In genomic region chrX:40698851-40699250, GRCh38 we compare ENCODE assay signal across 9 cellular contexts.
"Had no signal": no experiment of that assay in that cellular context is flagged by ENCODE, and none has a peak within 500 bp of the region (broad histone marks: within the 10 kb centered on the region; RNA-seq: fewer than 3 reads in every experiment).

No MANE protein-coding gene starts in this region.

- FAIRE-seq: H1, H54 had no signal

- H3K9ac ChIP-seq: KMS-11 had no signal

- H3K27ac ChIP-seq: KMS-11 had no signal

- H3K4me3 Mint-ChIP-seq: GM23338, H9, HFFc6 had no signal

- H3K9me3 Mint-ChIP-seq: GM23338, HFFc6 had no signal

- DNase-seq: H9, HCEC 1CT, HFFc6, IMR-90, KBM-7 had no signal

- H3K4me1 Mint-ChIP-seq: GM23338 had no signal

- ATAC-seq: GM23338 had no signal

- H2AFZ ChIP-seq: GM23338 had no signal

- H3K27ac Mint-ChIP-seq: GM23338, H9, HFFc6 had no signal

- H3K4me2 ChIP-seq: GM23338, KMS-11 had no signal

- H3K4me3 ChIP-seq: GM23338 had no signal
